In genomic region chr12:124900345-124900795, GRCh38 we compare ENCODE assay signal across 1 cellular context.
TF ChIP-seq lines count a peak whose summit lies in the region.
"Not testable (repeated sequence)": the region's sequence is repeated elsewhere in the genome, so short reads cannot be mapped to it uniquely, and the experiment has no call there.

No MANE protein-coding gene starts in this region.

TF ChIP-seq in HepG2, 621 proteins besides CTCF, POLR2A, EP300 and RAD21 (continued from another document and continues in another):
- TF ChIP-seq RERE (CRISPR knock-in tag; IDR thresholded peaks at IDR 0.05; ENCODE audit: low read depth) (0 out of 2 replicates have a peak, but pooled peaks have one; percentile 36), NONO (CRISPR knock-in tag; conservative IDR thresholded peaks at IDR 0.05) (peak; percentile 78), MYC (CRISPR knock-in tag; IDR thresholded peaks at IDR 0.05; ENCODE audit: borderline replicate concordance) (peak; percentile 18; the same call in 1 of the 2 replicates), FOXK1 (CRISPR knock-in tag; IDR thresholded peaks at IDR 0.05; ENCODE audit: borderline replicate concordance, low read depth) (peak; percentile 42; the same call in 1 of the 2 replicates), MIER3 (CRISPR knock-in tag; IDR thresholded peaks at IDR 0.05; ENCODE audit: borderline replicate concordance) (peak; percentile 64; the same call in 1 of the 2 replicates), MED1 (CRISPR knock-in tag; IDR thresholded peaks at IDR 0.05) (peak; percentile 94), STAG1 (CRISPR knock-in tag; IDR thresholded peaks at IDR 0.05) (peak; percentile 20; the same call in 1 of the 2 replicates), TFAP4 (IDR thresholded peaks at IDR 0.05; ENCODE audit: borderline replicate concordance, low read depth) (peak; percentile 97), KDM2A (CRISPR knock-in tag; IDR thresholded peaks at IDR 0.05; ENCODE audit: borderline replicate concordance, low read depth) (peak; percentile 54; the same call in 1 of the 2 replicates), MEIS2 (CRISPR knock-in tag; IDR thresholded peaks at IDR 0.05) (peak; percentile 76; the same call in 1 of the 2 replicates), RXRB (CRISPR knock-in tag; IDR thresholded peaks at IDR 0.05; ENCODE audit: borderline replicate concordance) (peak; percentile 89), ARID4A (CRISPR knock-in tag; IDR thresholded peaks at IDR 0.05; ENCODE audit: borderline replicate concordance) (peak; percentile 56; the same call in 1 of the 2 replicates), MAX (IDR thresholded peaks at IDR 0.05) (peak; percentile 64), DRAP1 (CRISPR knock-in tag; IDR thresholded peaks at IDR 0.05) (peak; percentile 40), KDM3A (CRISPR knock-in tag; IDR thresholded peaks at IDR 0.05; ENCODE audit: low read depth) (0 out of 2 replicates have a peak, but pooled peaks have one; percentile 26), ZHX2 (CRISPR knock-in tag; IDR thresholded peaks at IDR 0.05; ENCODE audit: borderline replicate concordance) (peak; percentile 23; the same call in 1 of the 2 replicates), ZNF350 (CRISPR knock-in tag; IDR thresholded peaks at IDR 0.05; ENCODE audit: borderline replicate concordance, low read depth) (0 out of 2 replicates have a peak, but pooled peaks have one; percentile 20), ZBTB38 (CRISPR knock-in tag; IDR thresholded peaks at IDR 0.05) (peak; percentile 36; the same call in 1 of the 2 replicates), CEBPB (IDR thresholded peaks at IDR 0.05; ENCODE audit: borderline replicate concordance, low read depth, low read length) (peak; percentile 98), ZBTB20 (CRISPR knock-in tag; IDR thresholded peaks at IDR 0.05; ENCODE audit: borderline replicate concordance, low read depth) (peak; percentile 76; the same call in 1 of the 2 replicates), MIER2 (CRISPR knock-in tag; IDR thresholded peaks at IDR 0.05) (0 out of 2 replicates have a peak, but pooled peaks have one; percentile 39), ZNF292 (CRISPR knock-in tag; IDR thresholded peaks at IDR 0.05; ENCODE audit: borderline replicate concordance, low read depth) (peak; percentile 70; the same call in 1 of the 2 replicates)
- not testable (repeated sequence) for TF ChIP-seq NONO (IDR thresholded peaks at IDR 0.05); ZHX2 (IDR thresholded peaks at IDR 0.05; ENCODE audit: low read depth)
- TF ChIP-seq, protein P1, sequence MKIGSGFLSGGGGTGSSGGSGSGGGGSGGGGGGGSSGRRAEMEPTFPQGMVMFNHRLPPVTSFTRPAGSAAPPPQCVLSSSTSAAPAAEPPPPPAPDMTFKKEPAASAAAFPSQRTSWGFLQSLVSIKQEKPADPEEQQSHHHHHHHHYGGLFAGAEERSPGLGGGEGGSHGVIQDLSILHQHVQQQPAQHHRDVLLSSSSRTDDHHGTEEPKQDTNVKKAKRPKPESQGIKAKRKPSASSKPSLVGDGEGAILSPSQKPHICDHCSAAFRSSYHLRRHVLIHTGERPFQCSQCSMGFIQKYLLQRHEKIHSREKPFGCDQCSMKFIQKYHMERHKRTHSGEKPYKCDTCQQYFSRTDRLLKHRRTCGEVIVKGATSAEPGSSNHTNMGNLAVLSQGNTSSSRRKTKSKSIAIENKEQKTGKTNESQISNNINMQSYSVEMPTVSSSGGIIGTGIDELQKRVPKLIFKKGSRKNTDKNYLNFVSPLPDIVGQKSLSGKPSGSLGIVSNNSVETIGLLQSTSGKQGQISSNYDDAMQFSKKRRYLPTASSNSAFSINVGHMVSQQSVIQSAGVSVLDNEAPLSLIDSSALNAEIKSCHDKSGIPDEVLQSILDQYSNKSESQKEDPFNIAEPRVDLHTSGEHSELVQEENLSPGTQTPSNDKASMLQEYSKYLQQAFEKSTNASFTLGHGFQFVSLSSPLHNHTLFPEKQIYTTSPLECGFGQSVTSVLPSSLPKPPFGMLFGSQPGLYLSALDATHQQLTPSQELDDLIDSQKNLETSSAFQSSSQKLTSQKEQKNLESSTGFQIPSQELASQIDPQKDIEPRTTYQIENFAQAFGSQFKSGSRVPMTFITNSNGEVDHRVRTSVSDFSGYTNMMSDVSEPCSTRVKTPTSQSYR (CRISPR knock-in tag; IDR thresholded peaks at IDR 0.05; ENCODE audit: borderline replicate concordance): peak; percentile 28; the same call in 1 of the 2 replicates
- TF ChIP-seq, protein P2, sequence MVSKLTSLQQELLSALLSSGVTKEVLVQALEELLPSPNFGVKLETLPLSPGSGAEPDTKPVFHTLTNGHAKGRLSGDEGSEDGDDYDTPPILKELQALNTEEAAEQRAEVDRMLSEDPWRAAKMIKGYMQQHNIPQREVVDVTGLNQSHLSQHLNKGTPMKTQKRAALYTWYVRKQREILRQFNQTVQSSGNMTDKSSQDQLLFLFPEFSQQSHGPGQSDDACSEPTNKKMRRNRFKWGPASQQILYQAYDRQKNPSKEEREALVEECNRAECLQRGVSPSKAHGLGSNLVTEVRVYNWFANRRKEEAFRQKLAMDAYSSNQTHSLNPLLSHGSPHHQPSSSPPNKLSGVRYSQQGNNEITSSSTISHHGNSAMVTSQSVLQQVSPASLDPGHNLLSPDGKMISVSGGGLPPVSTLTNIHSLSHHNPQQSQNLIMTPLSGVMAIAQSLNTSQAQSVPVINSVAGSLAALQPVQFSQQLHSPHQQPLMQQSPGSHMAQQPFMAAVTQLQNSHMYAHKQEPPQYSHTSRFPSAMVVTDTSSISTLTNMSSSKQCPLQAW (CRISPR knock-in tag; IDR thresholded peaks at IDR 0.05): peak; percentile 99
- TF ChIP-seq, protein P3, sequence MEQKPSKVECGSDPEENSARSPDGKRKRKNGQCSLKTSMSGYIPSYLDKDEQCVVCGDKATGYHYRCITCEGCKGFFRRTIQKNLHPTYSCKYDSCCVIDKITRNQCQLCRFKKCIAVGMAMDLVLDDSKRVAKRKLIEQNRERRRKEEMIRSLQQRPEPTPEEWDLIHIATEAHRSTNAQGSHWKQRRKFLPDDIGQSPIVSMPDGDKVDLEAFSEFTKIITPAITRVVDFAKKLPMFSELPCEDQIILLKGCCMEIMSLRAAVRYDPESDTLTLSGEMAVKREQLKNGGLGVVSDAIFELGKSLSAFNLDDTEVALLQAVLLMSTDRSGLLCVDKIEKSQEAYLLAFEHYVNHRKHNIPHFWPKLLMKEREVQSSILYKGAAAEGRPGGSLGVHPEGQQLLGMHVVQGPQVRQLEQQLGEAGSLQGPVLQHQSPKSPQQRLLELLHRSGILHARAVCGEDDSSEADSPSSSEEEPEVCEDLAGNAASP (CRISPR knock-in tag; IDR thresholded peaks at IDR 0.05; ENCODE audit: borderline replicate concordance): peak; percentile 85; the same call in 1 of the 2 replicates
